ENCODE assay signal across 26 cellular contexts in genomic region chr17:57467226-57467625, GRCh38.
DNase-seq lines count a peak whose midpoint lies in the region; ATAC-seq and TF ChIP-seq lines count a peak whose summit lies in the region.
"Had no signal": no experiment of that assay in that cellular context is flagged by ENCODE, and none has a peak within 500 bp of the region (broad histone marks: within the 10 kb centered on the region; RNA-seq: fewer than 3 reads in every experiment).

No MANE protein-coding gene starts in this region.

- intact Hi-C loops in lower leg skin (cut with DNase I; ENCODE audit: low total_unique reads), result no loop called here

- H3K36me3 Mint-ChIP-seq in activated T-helper 17 cell treated with anti-CD3 and anti-CD28 coated beads, Interleukin-2, amount 50 U/mL, for 72 hours (ENCODE audit: low read depth), result peaks cover 23% of the 10 kb centered on the region
- H3K36me3 Mint-ChIP-seq in nephron (ENCODE audit: low read depth), result peaks cover 5% of the 10 kb centered on the region

- whole genome bisulfite sequencing in hepatocyte (ENCODE audit: low lambda C conversion rate, missing lambda C conversion rate), result 96% methylated on average over 4 of the region's 4 CpGs
- WGBS in lower leg skin, 2 donors, result 93 to 96% methylated on average over 4 of the region's 4 CpGs

- DNase-seq in stimulated activated naive CD8-positive, alpha-beta T cell treated with anti-CD3 and anti-CD28 coated beads, Interleukin-15, amount 100 ng/mL, for 72 hours, result no peak
- no peak for DNase-seq in stimulated activated naive CD8-positive, alpha-beta T cell treated with anti-CD3 and anti-CD28 coated beads, Interleukin-15, Interleukin-2, amounts not matched to agents 100 U/mL and 50 U/mL, for 24 hours
- DNase-seq in hepatocyte (ENCODE audit: low spot score) (no peak), lower leg skin (ENCODE audit: low spot score in 2 of 2) (no peak), cortex of kidney (lab: John Stamatoyannopoulos, UW) (no peak)
- DNase-seq: activated CD4-positive, alpha-beta T cell treated with anti-CD3 and anti-CD28 coated beads for 1 hour; activated gamma-delta T cell treated with Interleukin-2 at 50 U/mL for 16 hours; activated naive CD8-positive, alpha-beta T cell treated with anti-CD3 and anti-CD28 coated beads, Interleukin-2, amount 50 U/mL, for 24 hours; central memory CD4-positive, alpha-beta T cell; DMS 273 treated with DMSO at 0.1 percent for 48 hours; EL; islet precursor cell; left lung; mesendoderm; NCI-H146; NCI-H226; Peyer's patch; SHP77 treated with DMSO at 0.1 percent for 48 hours; stimulated activated CD4-positive, alpha-beta T cell treated with anti-CD3 and anti-CD28 coated beads, Interleukin-4, amount 100 ng/mL, for 4 hours; upper lobe of right lung had no signal

- no peak for TF ChIP-seq CTCF in nephron (IDR thresholded peaks at IDR 0.05; ENCODE audit: unreplicated experiment in 3 of 3)
- no peak for TF ChIP-seq CTCF in hepatocyte (IDR thresholded peaks at IDR 0.05; ENCODE audit: poor library complexity)
- peak in 1 of 3 donors; percentile 27 for TF ChIP-seq CTCF in lower leg skin (IDR thresholded peaks at IDR 0.05)

- H3K4me1 Mint-ChIP-seq in stimulated activated naive CD8-positive, alpha-beta T cell treated with anti-CD3 and anti-CD28 coated beads, Interleukin-15, amount 100 ng/mL, for 72 hours, result peaks cover 72% of the 10 kb centered on the region
- peaks cover 34% of the 10 kb centered on the region for H3K4me1 Mint-ChIP-seq in activated T-helper 17 cell treated with anti-CD3 and anti-CD28 coated beads, Interleukin-2, amount 50 U/mL, for 72 hours
- peaks cover 56% of the 10 kb centered on the region for H3K4me1 Mint-ChIP-seq in nephron

- no peak for TF ChIP-seq POLR2A in lower leg skin (IDR thresholded peaks at IDR 0.05)

- H3K36me3 ChIP-seq in hepatocyte (replicated peaks; ENCODE audit: insufficient read depth, low read depth), result no peaks in the 10 kb centered on the region
- H3K36me3 ChIP-seq: HAP-1, left lung, Peyer's patch, suprapubic skin, upper lobe of right lung had no signal

- no peaks in the 10 kb centered on the region for H3K27me3 ChIP-seq in hepatocyte
- H3K27me3 ChIP-seq: left lung, Peyer's patch, suprapubic skin, upper lobe of right lung had no signal

- H3K27ac ChIP-seq in hepatocyte, result no peak overlapping the region
- H3K27ac ChIP-seq: HL-60, left lung, Peyer's patch, suprapubic skin, upper lobe of right lung had no signal

- H3K27ac Mint-ChIP-seq in stimulated activated naive CD8-positive, alpha-beta T cell treated with anti-CD3 and anti-CD28 coated beads, Interleukin-15, amount 100 ng/mL, for 72 hours, result peak overlapping the region; percentile 1
- peak overlapping the region; percentile 44 for H3K27ac Mint-ChIP-seq in activated T-helper 17 cell treated with anti-CD3 and anti-CD28 coated beads, Interleukin-2, amount 50 U/mL, for 72 hours
- peak overlapping the region; percentile 0 to 67 (median 21) for H3K27ac Mint-ChIP-seq in nephron
- H3K27ac Mint-ChIP-seq: T-helper 2 cell treated with Interferon-gamma antibody and Interleukin-4, amounts not matched to agents 5 μg/mL and 100 μg/mL, for 36 hours had no signal

- H3K9me3 Mint-ChIP-seq in stimulated activated naive CD8-positive, alpha-beta T cell treated with anti-CD3 and anti-CD28 coated beads, Interleukin-15, amount 100 ng/mL, for 72 hours, result peaks cover 0 to under 1% of the 10 kb centered on the region in 2 donors
- peaks cover 2% of the 10 kb centered on the region for H3K9me3 Mint-ChIP-seq in activated T-helper 17 cell treated with anti-CD3 and anti-CD28 coated beads, Interleukin-2, amount 50 U/mL, for 72 hours
- H3K9me3 Mint-ChIP-seq in nephron, result no peaks in the 10 kb centered on the region
- H3K9me3 Mint-ChIP-seq: activated naive CD8-positive, alpha-beta T cell treated with anti-CD3 and anti-CD28 coated beads, Interleukin-2, amount 50 U/mL, for 24 hours; T-helper 2 cell treated with Interferon-gamma antibody and Interleukin-4, amounts not matched to agents 5 μg/mL and 100 μg/mL, for 36 hours had no signal

- H3K9me3 ChIP-seq in hepatocyte (ENCODE audit: low read depth), result no peaks in the 10 kb centered on the region
- H3K9me3 ChIP-seq: HAP-1, left lung, Peyer's patch, suprapubic skin, upper lobe of right lung had no signal

- H3K79me2 ChIP-seq in hepatocyte, result peaks cover 29% of the 10 kb centered on the region

- H3K4me2 ChIP-seq in hepatocyte, result no peak overlapping the region

- no peak overlapping the region for H3K4me3 Mint-ChIP-seq in stimulated activated naive CD8-positive, alpha-beta T cell treated with anti-CD3 and anti-CD28 coated beads, Interleukin-15, amount 100 ng/mL, for 72 hours
- no peak overlapping the region for H3K4me3 Mint-ChIP-seq in activated T-helper 17 cell treated with anti-CD3 and anti-CD28 coated beads, Interleukin-2, amount 50 U/mL, for 72 hours
- H3K4me3 Mint-ChIP-seq in nephron, result peak overlapping the region in 1 of 3 experiments; percentile 1
- H3K4me3 Mint-ChIP-seq: activated naive CD8-positive, alpha-beta T cell treated with anti-CD3 and anti-CD28 coated beads, Interleukin-2, amount 50 U/mL, for 24 hours; T-helper 2 cell treated with Interferon-gamma antibody and Interleukin-4, amounts not matched to agents 5 μg/mL and 100 μg/mL, for 36 hours had no signal

- H3K4me1 ChIP-seq in hepatocyte (ENCODE audit: insufficient read depth), result peaks cover 35% of the 10 kb centered on the region
- H3K4me1 ChIP-seq: left lung, Peyer's patch, suprapubic skin, upper lobe of right lung had no signal

- ATAC-seq in stimulated activated naive CD8-positive, alpha-beta T cell treated with anti-CD3 and anti-CD28 coated beads, Interleukin-15, amount 100 ng/mL, for 72 hours, result no peak
- ATAC-seq in stimulated activated naive CD8-positive, alpha-beta T cell treated with anti-CD3 and anti-CD28 coated beads, Interleukin-15, Interleukin-2, amounts not matched to agents 100 U/mL and 50 U/mL, for 24 hours, result no peak
- no peak for ATAC-seq in activated T-helper 17 cell treated with anti-CD3 and anti-CD28 coated beads, Interleukin-2, amount 50 U/mL, for 72 hours (replicated peaks)
- ATAC-seq: activated naive CD8-positive, alpha-beta T cell treated with anti-CD3 and anti-CD28 coated beads, Interleukin-2, amount 50 U/mL, for 24 hours; left lung; upper lobe of right lung had no signal

- H3K4me3 ChIP-seq in hepatocyte (no peak overlapping the region), lower leg skin (ENCODE audit: low read depth, poor library complexity, severe bottlenecking) (no peak overlapping the region)
- H3K4me3 ChIP-seq: HAP-1, left lung, Peyer's patch, suprapubic skin, upper lobe of right lung had no signal

- H4K20me1 ChIP-seq in hepatocyte (ENCODE audit: insufficient read depth, poor library complexity, severe bottlenecking), result peaks cover 1% of the 10 kb centered on the region

- H3K9me2 ChIP-seq in hepatocyte (replicated peaks; ENCODE audit: insufficient read depth), result no peaks in the 10 kb centered on the region

- no peaks in the 10 kb centered on the region for H3K27me3 Mint-ChIP-seq in stimulated activated naive CD8-positive, alpha-beta T cell treated with anti-CD3 and anti-CD28 coated beads, Interleukin-15, amount 100 ng/mL, for 72 hours
- no peaks in the 10 kb centered on the region for H3K27me3 Mint-ChIP-seq in activated T-helper 17 cell treated with anti-CD3 and anti-CD28 coated beads, Interleukin-2, amount 50 U/mL, for 72 hours
- H3K27me3 Mint-ChIP-seq in nephron (ENCODE audit: low read depth), result peaks cover 96% of the 10 kb centered on the region
- H3K27me3 Mint-ChIP-seq: activated naive CD8-positive, alpha-beta T cell treated with anti-CD3 and anti-CD28 coated beads, Interleukin-2, amount 50 U/mL, for 24 hours had no signal

- H2AFZ ChIP-seq in hepatocyte, result no peak overlapping the region
